ENCODE assay signal across 20 cellular contexts in genomic region chr20:63588641-63589041, GRCh38. TPM values are rescaled to one million over a fixed set of nuclear protein-coding genes. Genes with fewer than 3 reads are reported as not detected.
DNase-seq lines count a peak whose midpoint lies in the region; ATAC-seq and TF ChIP-seq lines count a peak whose summit lies in the region.
"Had no signal": no experiment of that assay in that cellular context is flagged by ENCODE, and none has a peak within 500 bp of the region (broad histone marks: within the 10 kb centered on the region; RNA-seq: fewer than 3 reads in every experiment).

No MANE protein-coding gene starts in this region.

- H3K4me3 ChIP-seq in BLaER1 = peak overlapping the region; percentile 16; the same call in 1 of the 2 replicates
- H3K4me3 ChIP-seq in IMR-90 (ENCODE audit: insufficient read depth, low read depth, low read length) = no peak overlapping the region
- H3K4me3 ChIP-seq in Karpas-422 (ENCODE audit: low read length) = no peak overlapping the region
- H3K4me3 ChIP-seq: HAP-1, MG63, PC-9 had no signal

- H3K4me1 Mint-ChIP-seq in dendritic cell treated with granulocyte-macrophage colony-stimulating factor and Interleukin-4, amounts not matched to agents 40 ng/mL and 50 ng/mL, for 4 days (ENCODE audit: low read depth) = peaks cover 18% of the 10 kb centered on the region
- H3K4me1 Mint-ChIP-seq in naive thymus-derived CD8-positive, alpha-beta T cell = peaks cover 13 to 24% (median 19%) of the 10 kb centered on the region in 4 donors
- H3K4me1 Mint-ChIP-seq in osteocyte (ENCODE audit: unreplicated experiment) = no peaks in the 10 kb centered on the region

- dilution Hi-C loops in IMR-90 (cut with HindIII; ENCODE audit: low sequenced_read_pairs, unreplicated experiment) = no loop called here

- no peaks in the 10 kb centered on the region for H3K9me3 Mint-ChIP-seq in dendritic cell treated with granulocyte-macrophage colony-stimulating factor and Interleukin-4, amounts not matched to agents 40 ng/mL and 50 ng/mL, for 4 days
- no peaks in the 10 kb centered on the region for H3K9me3 Mint-ChIP-seq in naive thymus-derived CD8-positive, alpha-beta T cell
- H3K9me3 Mint-ChIP-seq in osteocyte (ENCODE audit: unreplicated experiment) = no peaks in the 10 kb centered on the region

- H2BK120ac ChIP-seq in IMR-90 (ENCODE audit: low read depth, low read length) = no peak overlapping the region

- H3K36me3 ChIP-seq in BLaER1 (peaks cover 48% of the 10 kb centered on the region), IMR-90 (ENCODE audit: control insufficient read depth, insufficient read depth, low read length) (peaks cover 39% of the 10 kb centered on the region), Karpas-422 (ENCODE audit: insufficient read depth, low read length) (no peaks in the 10 kb centered on the region)

- H3K9me2 ChIP-seq in Karpas-422 (replicated peaks; ENCODE audit: insufficient read depth, low read length) = no peaks in the 10 kb centered on the region
- H3K9me2 ChIP-seq: SK-N-SH had no signal

- no peak overlapping the region for H3K56ac ChIP-seq in IMR-90 (ENCODE audit: extremely low read depth, insufficient read depth, low read length)

- no peak for TF ChIP-seq RAD21 in IMR-90 (IDR thresholded peaks at IDR 0.05; ENCODE audit: low read length)

- 88% methylated on average over 6 of the region's 11 CpGs; no CpG with 5 or more reads in 1 of the 2 experiments for WGBS in IMR-90 (ENCODE audit: extremely low coverage in 2 of 2, insufficient read length in 1 of 2), 2 experiments

- DNase-seq in IMR-90 (no peak), 8988T (no peak), Karpas-422 (no peak), substantia nigra (lab: John Stamatoyannopoulos, UW) (no peak), osteocyte (ENCODE audit: extremely low spot score, unreplicated experiment) (no peak)
- DNase-seq in naive thymus-derived CD8-positive, alpha-beta T cell = peak in 1 of 10 donors; percentile 49
- DNase-seq: CD4-positive, CD25-positive, alpha-beta regulatory T cell; MG63; NCI-H1092; NCI-H146; NCI-H2081; NCI-H510A treated with DMSO at 0.1 percent for 48 hours; NCI-H82; PC-9; SHP77; SK-N-SH had no signal

- no peak for ATAC-seq in IMR-90 (ENCODE audit: low read depth)
- no peak for ATAC-seq in naive thymus-derived CD8-positive, alpha-beta T cell

- no peak for TF ChIP-seq CTCF in IMR-90 (conservative IDR thresholded peaks at IDR 0.05; ENCODE audit: low read depth, low read length)
- no peak for TF ChIP-seq CTCF in osteocyte (IDR thresholded peaks at IDR 0.05)

- peaks cover 2% of the 10 kb centered on the region; the same call in 1 of the 2 replicates for H3K9me1 ChIP-seq in IMR-90 (ENCODE audit: insufficient read depth, low read length)

- in situ Hi-C loops in IMR-90 (cut with MboI; ENCODE audit: low sequenced_read_pairs) = no loop called here

- H3K4me1 ChIP-seq in BLaER1 (peaks cover 73% of the 10 kb centered on the region), IMR-90 (ENCODE audit: control insufficient read depth, insufficient read depth, low read length) (no peaks in the 10 kb centered on the region), Karpas-422 (ENCODE audit: low read length) (no peaks in the 10 kb centered on the region)
- H3K4me1 ChIP-seq: HAP-1 had no signal

- H3K4me2 ChIP-seq in BLaER1 = peak overlapping the region; percentile 96
- no peak overlapping the region for H3K4me2 ChIP-seq in IMR-90 (ENCODE audit: low read depth, low read length)
- no peak overlapping the region for H3K4me2 ChIP-seq in Karpas-422 (ENCODE audit: low read depth, low read length, poor library complexity, severe bottlenecking)
- H3K4me2 ChIP-seq: KMS-11, PC-9, SK-N-SH had no signal

- peak overlapping the region; percentile 85 for H3K27ac Mint-ChIP-seq in dendritic cell treated with granulocyte-macrophage colony-stimulating factor and Interleukin-4, amounts not matched to agents 40 ng/mL and 50 ng/mL, for 4 days
- H3K27ac Mint-ChIP-seq in naive thymus-derived CD8-positive, alpha-beta T cell = peak overlapping the region in 7 of 10 donors; percentile 44 to 92 (median 66)
- H3K27ac Mint-ChIP-seq in osteocyte (ENCODE audit: unreplicated experiment) = no peak overlapping the region

- H3K4me3 Mint-ChIP-seq in dendritic cell treated with granulocyte-macrophage colony-stimulating factor and Interleukin-4, amounts not matched to agents 40 ng/mL and 50 ng/mL, for 4 days = no peak overlapping the region
- H3K4me3 Mint-ChIP-seq in naive thymus-derived CD8-positive, alpha-beta T cell = peak overlapping the region in 1 of 10 donors; percentile 37
- no peak overlapping the region for H3K4me3 Mint-ChIP-seq in osteocyte (ENCODE audit: unreplicated experiment)
- H3K4me3 Mint-ChIP-seq: CD4-positive, CD25-positive, alpha-beta regulatory T cell had no signal

- H2BK20ac ChIP-seq in IMR-90 (ENCODE audit: low read depth, low read length) = no peak overlapping the region

- no peak overlapping the region for H2BK5ac ChIP-seq in IMR-90 (ENCODE audit: low read depth, low read length, poor library complexity, severe bottlenecking)

- H4K8ac ChIP-seq in IMR-90 (ENCODE audit: low read depth in 2 of 2, low read length in 2 of 2) = no peak overlapping the region

- H4K20me1 ChIP-seq in BLaER1 = peaks cover 39% of the 10 kb centered on the region
- H4K20me1 ChIP-seq in IMR-90 (ENCODE audit: insufficient read depth, low read length) = no peaks in the 10 kb centered on the region; the same call in none of the 2 replicates
- no peaks in the 10 kb centered on the region for H4K20me1 ChIP-seq in Karpas-422 (ENCODE audit: insufficient read depth, low read depth, low read length)

- POLR2A ChIA-PET in IMR-90 (lab: Charles Lee; ENCODE audit: unreplicated experiment) = no interaction called here
- POLR2A ChIA-PET in naive thymus-derived CD8-positive, alpha-beta T cell (lab: Charles Lee) = interaction anchor here (0.6 to 1.7 kb wide), 2 partner anchors 19 to 52 kb away, joined by 5 to 6 read pairs; no protein-coding TSS in a partner anchor

- H4K91ac ChIP-seq in IMR-90 (ENCODE audit: insufficient read depth, low read depth, low read length) = no peak overlapping the region

- no peaks in the 10 kb centered on the region for H3K9me3 ChIP-seq in BLaER1
- no peaks in the 10 kb centered on the region for H3K9me3 ChIP-seq in IMR-90 (ENCODE audit: control insufficient read depth, insufficient read depth, low read length)
- no peaks in the 10 kb centered on the region for H3K9me3 ChIP-seq in Karpas-422 (ENCODE audit: low read length)
- H3K9me3 ChIP-seq: HAP-1, MG63, SK-N-SH had no signal

- H4K5ac ChIP-seq in IMR-90 (ENCODE audit: low read depth, low read length) = no peak overlapping the region

- no peak overlapping the region for H3K23ac ChIP-seq in IMR-90 (ENCODE audit: low read depth, low read length)

- peaks cover 12% of the 10 kb centered on the region for H3K27me3 Mint-ChIP-seq in dendritic cell treated with granulocyte-macrophage colony-stimulating factor and Interleukin-4, amounts not matched to agents 40 ng/mL and 50 ng/mL, for 4 days
- H3K27me3 Mint-ChIP-seq in naive thymus-derived CD8-positive, alpha-beta T cell = peaks cover 0 to 2% (median 0%) of the 10 kb centered on the region in 5 donors
- H3K27me3 Mint-ChIP-seq in osteocyte (ENCODE audit: unreplicated experiment) = no peaks in the 10 kb centered on the region
- H3K27me3 Mint-ChIP-seq: CD4-positive, CD25-positive, alpha-beta regulatory T cell had no signal

- H3K79me2 ChIP-seq in Karpas-422 (ENCODE audit: low read length) = no peaks in the 10 kb centered on the region

- no peak overlapping the region for H3K14ac ChIP-seq in IMR-90 (replicated peaks; ENCODE audit: low read depth, low read length)

- H3K27ac ChIP-seq in BLaER1 (peak overlapping the region; percentile 85), IMR-90 (ENCODE audit: insufficient read depth, low read length) (no peak overlapping the region), Karpas-422 (ENCODE audit: low read length) (no peak overlapping the region), substantia nigra (ENCODE audit: low read depth, low read length, poor library complexity, severe bottlenecking) (no peak overlapping the region)
- H3K27ac ChIP-seq: KMS-11, PC-9 had no signal

- TF ChIP-seq POLR2A in IMR-90 (IDR thresholded peaks at IDR 0.05; ENCODE audit: low read depth, low read length) = no peak

- no peak overlapping the region for H2AK5ac ChIP-seq in IMR-90 (ENCODE audit: low read depth, low read length)

- H2AFZ ChIP-seq in IMR-90 (replicated peaks; ENCODE audit: low read length, poor library complexity) (no peak overlapping the region), Karpas-422 (ENCODE audit: low read length) (no peak overlapping the region)
- H2AFZ ChIP-seq: PC-9 had no signal

- H3K4ac ChIP-seq in IMR-90 (ENCODE audit: low read depth, low read length) = no peak overlapping the region

- CTCF ChIA-PET in IMR-90 (lab: Yijun Ruan, JAX) = no interaction called here

- intact Hi-C loops in IMR-90 (cut with micrococcal nuclease) = no loop called here
- intact Hi-C loops in dendritic cell treated with granulocyte-macrophage colony-stimulating factor and Interleukin-4, amounts not matched to agents 40 ng/mL and 50 ng/mL, for 4 days (cut with micrococcal nuclease) = no loop called here

- peaks cover 72% of the 10 kb centered on the region for H3K36me3 Mint-ChIP-seq in dendritic cell treated with granulocyte-macrophage colony-stimulating factor and Interleukin-4, amounts not matched to agents 40 ng/mL and 50 ng/mL, for 4 days (ENCODE audit: low read depth)
- peaks cover 10 to 46% (median 21%) of the 10 kb centered on the region in 3 donors for H3K36me3 Mint-ChIP-seq in naive thymus-derived CD8-positive, alpha-beta T cell
- H3K36me3 Mint-ChIP-seq in osteocyte (ENCODE audit: unreplicated experiment) = peaks cover 16% of the 10 kb centered on the region

- H3K27me3 ChIP-seq in BLaER1 (no peaks in the 10 kb centered on the region; the same call in 1 of the 2 replicates), IMR-90 (ENCODE audit: control insufficient read depth, insufficient read depth, low read length) (no peaks in the 10 kb centered on the region), Karpas-422 (ENCODE audit: low read length) (no peaks in the 10 kb centered on the region)
- H3K27me3 ChIP-seq: MG63 had no signal

- H2AK9ac ChIP-seq in IMR-90 (replicated peaks; ENCODE audit: low read depth, low read length, poor library complexity) = peak overlapping the region; percentile 55

- no peak overlapping the region for H3K18ac ChIP-seq in IMR-90 (ENCODE audit: low read depth, low read length)

- peaks cover 0 to 4% of the 10 kb centered on the region in 2 experiments; a peak in 2 of 4 replicates for H3K79me1 ChIP-seq in IMR-90 (ENCODE audit: low read depth in 1 of 2, low read length in 2 of 2)

- no peak overlapping the region for H2BK15ac ChIP-seq in IMR-90 (ENCODE audit: low read depth, low read length)

- BruUV-seq in IMR-90 (replicated peaks; lab: Mats Ljungman, UMichigan) = no TSS peak

- H3K9ac ChIP-seq in BLaER1 (peak overlapping the region; percentile 54), IMR-90 (ENCODE audit: low read depth, low read length) (no peak overlapping the region), Karpas-422 (ENCODE audit: low read length) (no peak overlapping the region)
- H3K9ac ChIP-seq: KMS-11, SK-N-SH had no signal

RNA-seq across cellular contexts. Expression of gene HELZ2, which starts 14.6 kb away (rescaled TPM):
- total RNA-seq in IMR-90 (2012; rRNA removed) (4.2 and 4.7 TPM in 2 replicates), osteocyte (25.0 and 29.0 TPM in 2 replicates)
- 10.6 and 12.2 TPM in 2 replicates for polyA plus RNA-seq in IMR-90 (2012; rRNA removed)
- polyA plus RNA-seq in IMR-90 (2012; cell fraction: cytosol; rRNA removed) = 3.2 and 6.8 TPM in 2 replicates
- polyA plus RNA-seq in IMR-90 (2012; cell fraction: nucleus; rRNA removed; ENCODE audit: low replicate concordance) = 10.9 and 32.5 TPM in 2 replicates
- 10 to 100 TPM; 22.7 to 24.4 TPM for total RNA-seq in naive thymus-derived CD8-positive, alpha-beta T cell
- 1 to 10 TPM; 3.1 to 4.6 (median 4.1) TPM for polyA plus RNA-seq in naive thymus-derived CD8-positive, alpha-beta T cell
- 15.4 and 15.8 TPM in 2 replicates for total RNA-seq in Karpas-422 (2014; rRNA removed; shearing (Covaris generic); ENCODE audit: low replicate concordance)

RNA-seq across cellular contexts. Expression of gene FNDC11, which starts 34.7 kb away (rescaled TPM):
- total RNA-seq in IMR-90 (2012; rRNA removed) (0.28 and 0.36 TPM in 2 replicates), osteocyte (0.13 and 0.34 TPM in 2 replicates)
- 1.0 and 1.6 TPM in 2 replicates for polyA plus RNA-seq in IMR-90 (2012; rRNA removed)
- 0.57 and 1.9 TPM in 2 replicates for polyA plus RNA-seq in IMR-90 (2012; cell fraction: cytosol; rRNA removed)
- polyA plus RNA-seq in IMR-90 (2012; cell fraction: nucleus; rRNA removed; ENCODE audit: low replicate concordance) = 3.1 and 7.9 TPM in 2 replicates
- under 1 TPM; 0.13 to 0.36 TPM for total RNA-seq in naive thymus-derived CD8-positive, alpha-beta T cell
- under 1 TPM in 1 of 3 donors, not detected in 2; 0.25 TPM for polyA plus RNA-seq in naive thymus-derived CD8-positive, alpha-beta T cell
- total RNA-seq in Karpas-422 (2014; rRNA removed; shearing (Covaris generic); ENCODE audit: low replicate concordance) = 0.48 and 1.6 TPM in 2 replicates

RNA-seq across cellular contexts. Expression of gene GMEB2, which starts 38.3 kb away (rescaled TPM):
- total RNA-seq in IMR-90 (2012; rRNA removed) (5.0 and 5.3 TPM in 2 replicates), osteocyte (10.9 and 12.1 TPM in 2 replicates)
- polyA plus RNA-seq in IMR-90 (2012; rRNA removed) = 10.0 and 10.6 TPM in 2 replicates
- 7.2 and 11.4 TPM in 2 replicates for polyA plus RNA-seq in IMR-90 (2012; cell fraction: cytosol; rRNA removed)
- 17.0 and 27.6 TPM in 2 replicates for polyA plus RNA-seq in IMR-90 (2012; cell fraction: nucleus; rRNA removed; ENCODE audit: low replicate concordance)
- 10 to 100 TPM; 26.1 to 26.6 TPM for total RNA-seq in naive thymus-derived CD8-positive, alpha-beta T cell
- polyA plus RNA-seq in naive thymus-derived CD8-positive, alpha-beta T cell = 10 to 100 TPM in 1 of 3 donors, 1 to 10 TPM in 2; 6.2 to 16.3 (median 6.8) TPM
- total RNA-seq in Karpas-422 (2014; rRNA removed; shearing (Covaris generic); ENCODE audit: low replicate concordance) = 8.4 and 13.7 TPM in 2 replicates

RNA-seq across cellular contexts. Expression of gene SRMS, which starts 41.1 kb away (rescaled TPM):
- total RNA-seq in IMR-90 (2012; rRNA removed) (not detected in 2 replicates), osteocyte (not detected in 2 replicates)
- not detected in 2 replicates for polyA plus RNA-seq in IMR-90 (2012; rRNA removed)
- polyA plus RNA-seq in IMR-90 (2012; cell fraction: cytosol; rRNA removed) = not detected in 2 replicates
- not detected in 2 replicates for polyA plus RNA-seq in IMR-90 (2012; cell fraction: nucleus; rRNA removed; ENCODE audit: low replicate concordance)
- total RNA-seq in naive thymus-derived CD8-positive, alpha-beta T cell = not detected
- not detected for polyA plus RNA-seq in naive thymus-derived CD8-positive, alpha-beta T cell
- total RNA-seq in Karpas-422 (2014; rRNA removed; shearing (Covaris generic); ENCODE audit: low replicate concordance) = not detected in 2 replicates
- total RNA-seq: CD4-positive, CD25-positive, alpha-beta regulatory T cell had no signal
- polyA plus RNA-seq: CD4-positive, CD25-positive, alpha-beta regulatory T cell; SK-N-SH had no signal

RNA-seq across cellular contexts. Expression of gene PTK6, which starts 51.5 kb away (rescaled TPM):
- total RNA-seq in IMR-90 (2012; rRNA removed) (not detected in 2 replicates), osteocyte (0.13 TPM in 1 of 2 replicates, not detected in the other)
- 0.07 TPM in 1 of 2 replicates, not detected in the other for polyA plus RNA-seq in IMR-90 (2012; rRNA removed)
- polyA plus RNA-seq in IMR-90 (2012; cell fraction: cytosol; rRNA removed) = 0.03 and 0.04 TPM in 2 replicates
- 0.19 and 0.28 TPM in 2 replicates for polyA plus RNA-seq in IMR-90 (2012; cell fraction: nucleus; rRNA removed; ENCODE audit: low replicate concordance)
- under 1 TPM; 0.16 to 0.29 TPM for total RNA-seq in naive thymus-derived CD8-positive, alpha-beta T cell
- under 1 TPM; 0.09 to 0.44 (median 0.15) TPM for polyA plus RNA-seq in naive thymus-derived CD8-positive, alpha-beta T cell
- total RNA-seq in Karpas-422 (2014; rRNA removed; shearing (Covaris generic); ENCODE audit: low replicate concordance) = 0.51 TPM in 1 of 2 replicates, not detected in the other
